ENCODE assay signal across 1 cellular context in genomic region chr11:120376547-120377182, GRCh38.
TF ChIP-seq lines count a peak whose summit lies in the region.

No MANE protein-coding gene starts in this region.

TF ChIP-seq in HepG2, 621 proteins besides CTCF, POLR2A, EP300 and RAD21:
- TF ChIP-seq NR0B2 (CRISPR knock-in tag; IDR thresholded peaks at IDR 0.05) (no peak), SOX13 (IDR thresholded peaks at IDR 0.05) (no peak), SOX13 (CRISPR knock-in tag; conservative IDR thresholded peaks at IDR 0.05 in 1 of 2, IDR thresholded peaks at IDR 0.05 in 1 of 2) (0 out of 4 replicates have a peak, but pooled peaks of 1 of the 2 experiments have one; percentile 9), HNRNPK (IDR thresholded peaks at IDR 0.05; ENCODE audit: low read depth, low read length, poor library complexity, severe bottlenecking) (peak; percentile 74), KAT2B (IDR thresholded peaks at IDR 0.05; ENCODE audit: borderline replicate concordance, low read depth, low read length) (no peak)
